In the genomic region with DNA sequence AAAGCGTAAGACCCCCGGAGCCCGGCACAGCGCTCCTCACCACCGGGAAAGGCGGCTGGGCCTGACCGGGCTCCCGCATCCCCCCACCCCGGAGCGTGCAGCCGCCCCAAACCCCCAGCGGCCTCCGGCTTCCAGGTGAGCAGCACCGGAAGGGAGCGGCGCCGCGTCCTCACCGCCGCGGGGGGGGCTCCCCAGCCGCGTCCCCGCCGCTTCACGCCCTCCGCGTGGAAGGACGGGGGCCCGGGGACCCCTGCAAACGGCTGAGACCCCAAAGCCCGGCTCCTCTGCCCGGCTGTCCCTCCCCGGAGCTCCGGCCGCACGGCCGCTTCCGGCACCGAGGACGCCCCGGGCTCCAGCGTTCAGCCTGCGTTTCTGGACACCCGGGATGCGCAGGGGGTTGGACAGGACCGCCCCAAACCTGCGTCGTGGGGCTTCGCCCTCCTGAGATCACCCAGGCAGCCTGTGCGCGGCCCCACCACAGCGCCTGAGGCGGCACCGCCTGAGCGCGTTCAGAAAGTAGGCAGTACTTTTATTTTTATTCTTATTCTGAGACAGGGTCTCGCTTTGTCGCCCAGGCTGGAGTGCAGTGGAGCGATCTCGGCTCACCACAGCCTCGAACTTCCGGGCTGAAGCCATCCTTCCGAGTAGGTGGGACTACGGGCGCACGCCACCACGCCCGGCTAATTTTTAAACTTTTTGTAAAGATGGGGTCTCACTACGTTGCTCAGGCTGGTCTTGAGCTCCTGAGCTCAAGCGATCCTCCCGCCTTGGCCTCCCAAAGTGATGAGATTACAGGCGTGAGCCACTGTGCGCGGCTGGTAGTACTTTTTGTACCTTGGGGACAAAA, we compare ENCODE assay signal across 1 cellular context.
TF ChIP-seq lines count a peak whose summit lies in the region.

No MANE protein-coding gene starts in this region.

TF ChIP-seq in HepG2, 621 proteins besides CTCF, POLR2A, EP300 and RAD21 (continued from another document and continues in another):
- TF ChIP-seq, protein P1, sequence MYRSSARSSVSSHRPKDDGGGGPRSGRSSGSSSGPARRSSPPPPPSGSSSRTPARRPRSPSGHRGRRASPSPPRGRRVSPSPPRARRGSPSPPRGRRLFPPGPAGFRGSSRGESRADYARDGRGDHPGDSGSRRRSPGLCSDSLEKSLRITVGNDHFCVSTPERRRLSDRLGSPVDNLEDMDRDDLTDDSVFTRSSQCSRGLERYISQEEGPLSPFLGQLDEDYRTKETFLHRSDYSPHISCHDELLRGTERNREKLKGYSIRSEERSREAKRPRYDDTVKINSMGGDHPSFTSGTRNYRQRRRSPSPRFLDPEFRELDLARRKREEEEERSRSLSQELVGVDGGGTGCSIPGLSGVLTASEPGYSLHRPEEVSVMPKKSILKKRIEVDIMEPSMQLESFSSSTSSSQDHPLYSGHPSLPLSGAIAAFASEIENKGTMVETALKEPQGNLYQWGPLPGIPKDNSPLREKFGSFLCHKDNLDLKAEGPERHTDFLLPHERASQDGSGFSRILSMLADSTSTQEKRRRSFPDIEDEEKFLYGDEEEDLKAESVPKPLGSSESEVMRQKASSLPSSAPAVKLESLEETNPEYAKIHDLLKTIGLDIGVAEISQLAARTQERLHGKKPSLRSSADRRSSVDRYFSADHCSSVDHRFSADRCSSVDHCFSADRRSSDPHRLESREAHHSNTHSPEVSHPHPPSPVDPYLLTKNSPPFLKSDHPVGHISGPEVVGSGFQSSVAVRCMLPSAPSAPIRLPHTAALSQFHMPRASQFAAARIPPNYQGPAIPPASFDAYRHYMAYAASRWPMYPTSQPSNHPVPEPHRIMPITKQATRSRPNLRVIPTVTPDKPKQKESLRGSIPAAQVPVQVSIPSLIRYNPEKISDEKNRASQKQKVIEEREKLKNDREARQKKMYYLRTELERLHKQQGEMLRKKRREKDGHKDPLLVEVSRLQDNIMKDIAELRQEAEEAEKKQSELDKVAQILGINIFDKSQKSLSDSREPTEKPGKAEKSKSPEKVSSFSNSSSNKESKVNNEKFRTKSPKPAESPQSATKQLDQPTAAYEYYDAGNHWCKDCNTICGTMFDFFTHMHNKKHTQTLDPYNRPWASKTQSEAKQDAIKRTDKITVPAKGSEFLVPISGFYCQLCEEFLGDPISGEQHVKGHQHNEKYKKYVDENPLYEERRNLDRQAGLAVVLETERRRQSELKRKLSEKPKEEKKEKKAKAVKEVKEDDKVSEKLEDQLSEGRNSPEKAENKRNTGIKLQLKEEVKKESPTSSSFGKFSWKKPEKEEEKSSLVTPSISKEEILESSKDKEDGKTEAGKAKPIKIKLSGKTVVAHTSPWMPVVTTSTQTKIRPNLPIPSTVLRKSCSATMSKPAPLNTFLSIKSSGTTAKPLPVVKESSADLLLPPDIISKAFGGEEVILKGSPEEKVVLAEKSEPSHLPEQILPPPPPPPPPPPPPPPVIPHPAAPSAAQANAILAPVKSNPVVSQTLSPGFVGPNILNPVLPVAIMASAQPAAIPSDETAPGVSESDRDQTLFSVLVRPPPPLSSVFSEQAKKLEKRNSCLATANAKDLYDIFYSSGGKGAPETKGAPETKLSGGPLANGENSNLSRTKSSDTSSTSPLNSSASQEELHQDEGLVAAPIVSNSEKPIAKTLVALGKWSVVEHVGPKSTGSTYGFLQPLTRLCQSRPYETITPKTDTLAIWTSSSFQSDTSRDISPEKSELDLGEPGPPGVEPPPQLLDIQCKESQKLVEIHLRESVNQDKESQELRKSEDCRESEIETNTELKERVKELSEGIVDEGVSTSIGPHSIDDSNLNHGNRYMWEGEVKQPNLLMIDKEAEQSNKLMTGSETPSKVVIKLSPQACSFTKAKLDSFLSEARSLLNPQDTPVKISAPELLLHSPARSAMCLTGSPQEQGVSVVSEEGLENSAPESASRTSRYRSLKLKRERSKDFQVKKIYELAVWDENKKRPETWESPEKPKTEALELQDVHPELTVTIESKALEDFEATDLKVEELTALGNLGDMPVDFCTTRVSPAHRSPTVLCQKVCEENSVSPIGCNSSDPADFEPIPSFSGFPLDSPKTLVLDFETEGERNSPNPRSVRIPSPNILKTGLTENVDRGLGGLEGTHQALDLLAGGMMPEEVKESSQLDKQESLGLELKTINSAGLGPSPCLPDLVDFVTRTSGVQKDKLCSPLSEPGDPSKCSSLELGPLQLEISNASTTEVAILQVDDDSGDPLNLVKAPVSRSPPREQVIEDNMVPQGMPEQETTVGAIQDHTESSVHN (CRISPR knock-in tag; IDR thresholded peaks at IDR 0.05), result no peak
- TF ChIP-seq ZFP82 (CRISPR knock-in tag; IDR thresholded peaks at IDR 0.05; ENCODE audit: borderline replicate concordance), result no peak
- no peak; the same call in 1 of the 2 replicates for TF ChIP-seq ELF3 (CRISPR knock-in tag; IDR thresholded peaks at IDR 0.05)
- no peak for TF ChIP-seq NFE2L1 (CRISPR knock-in tag; IDR thresholded peaks at IDR 0.05; ENCODE audit: borderline replicate concordance)
- TF ChIP-seq ZNF224 (CRISPR knock-in tag; IDR thresholded peaks at IDR 0.05), result 0 out of 2 replicates have a peak, but pooled peaks have one; percentile 63
- TF ChIP-seq SNAI1 (CRISPR knock-in tag; IDR thresholded peaks at IDR 0.05; ENCODE audit: borderline replicate concordance), result no peak
- TF ChIP-seq ZNF10 (CRISPR knock-in tag; IDR thresholded peaks at IDR 0.05; ENCODE audit: borderline replicate concordance, low read depth), result no peak
- no peak for TF ChIP-seq ZNF263 (CRISPR knock-in tag; IDR thresholded peaks at IDR 0.05)
- no peak for TF ChIP-seq HDAC2 (CRISPR knock-in tag; IDR thresholded peaks at IDR 0.05)
- no peak for TF ChIP-seq FOXK1 (CRISPR knock-in tag; IDR thresholded peaks at IDR 0.05; ENCODE audit: borderline replicate concordance, low read depth)
- TF ChIP-seq ESRRA (CRISPR knock-in tag; IDR thresholded peaks at IDR 0.05; ENCODE audit: low read depth), result no peak
- TF ChIP-seq ZNF720 (CRISPR knock-in tag; IDR thresholded peaks at IDR 0.05), result no peak
- TF ChIP-seq ZNF788 (CRISPR knock-in tag; IDR thresholded peaks at IDR 0.05; ENCODE audit: borderline replicate concordance), result no peak
- no peak for TF ChIP-seq TRIM24 (CRISPR knock-in tag; IDR thresholded peaks at IDR 0.05)
- no peak for TF ChIP-seq ATF1 (CRISPR knock-in tag; IDR thresholded peaks at IDR 0.05)
- TF ChIP-seq PAWR (CRISPR knock-in tag; IDR thresholded peaks at IDR 0.05; ENCODE audit: borderline replicate concordance), result no peak
- TF ChIP-seq RFX3 (CRISPR knock-in tag; IDR thresholded peaks at IDR 0.05), result no peak
- no peak for TF ChIP-seq MTA1 (CRISPR knock-in tag; IDR thresholded peaks at IDR 0.05; ENCODE audit: borderline replicate concordance)
- TF ChIP-seq HES4 (CRISPR knock-in tag; IDR thresholded peaks at IDR 0.05; ENCODE audit: borderline replicate concordance), result no peak
- TF ChIP-seq ZNF335 (CRISPR knock-in tag; IDR thresholded peaks at IDR 0.05), result no peak
- no peak for TF ChIP-seq TEAD2 (CRISPR knock-in tag; IDR thresholded peaks at IDR 0.05)
- TF ChIP-seq, protein P2, sequence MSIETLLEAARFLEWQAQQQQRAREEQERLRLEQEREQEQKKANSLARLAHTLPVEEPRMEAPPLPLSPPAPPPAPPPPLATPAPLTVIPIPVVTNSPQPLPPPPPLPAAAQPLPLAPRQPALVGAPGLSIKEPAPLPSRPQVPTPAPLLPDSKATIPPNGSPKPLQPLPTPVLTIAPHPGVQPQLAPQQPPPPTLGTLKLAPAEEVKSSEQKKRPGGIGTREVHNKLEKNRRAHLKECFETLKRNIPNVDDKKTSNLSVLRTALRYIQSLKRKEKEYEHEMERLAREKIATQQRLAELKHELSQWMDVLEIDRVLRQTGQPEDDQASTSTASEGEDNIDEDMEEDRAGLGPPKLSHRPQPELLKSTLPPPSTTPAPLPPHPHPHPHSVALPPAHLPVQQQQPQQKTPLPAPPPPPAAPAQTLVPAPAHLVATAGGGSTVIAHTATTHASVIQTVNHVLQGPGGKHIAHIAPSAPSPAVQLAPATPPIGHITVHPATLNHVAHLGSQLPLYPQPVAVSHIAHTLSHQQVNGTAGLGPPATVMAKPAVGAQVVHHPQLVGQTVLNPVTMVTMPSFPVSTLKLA (IDR thresholded peaks at IDR 0.05), result no peak
- TF ChIP-seq ZFP1 (CRISPR knock-in tag; IDR thresholded peaks at IDR 0.05), result no peak
- TF ChIP-seq, protein P3, sequence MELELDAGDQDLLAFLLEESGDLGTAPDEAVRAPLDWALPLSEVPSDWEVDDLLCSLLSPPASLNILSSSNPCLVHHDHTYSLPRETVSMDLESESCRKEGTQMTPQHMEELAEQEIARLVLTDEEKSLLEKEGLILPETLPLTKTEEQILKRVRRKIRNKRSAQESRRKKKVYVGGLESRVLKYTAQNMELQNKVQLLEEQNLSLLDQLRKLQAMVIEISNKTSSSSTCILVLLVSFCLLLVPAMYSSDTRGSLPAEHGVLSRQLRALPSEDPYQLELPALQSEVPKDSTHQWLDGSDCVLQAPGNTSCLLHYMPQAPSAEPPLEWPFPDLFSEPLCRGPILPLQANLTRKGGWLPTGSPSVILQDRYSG (CRISPR knock-in tag; IDR thresholded peaks at IDR 0.05), result no peak
- TF ChIP-seq ZNF350 (CRISPR knock-in tag; IDR thresholded peaks at IDR 0.05; ENCODE audit: borderline replicate concordance, low read depth), result no peak
- no peak for TF ChIP-seq ATM (IDR thresholded peaks at IDR 0.05; ENCODE audit: borderline replicate concordance)
- no peak for TF ChIP-seq ZNF709 (CRISPR knock-in tag; IDR thresholded peaks at IDR 0.05)
- no peak for TF ChIP-seq TBX3 (IDR thresholded peaks at IDR 0.05; ENCODE audit: borderline replicate concordance)
- no peak for TF ChIP-seq ZNF44 (CRISPR knock-in tag; IDR thresholded peaks at IDR 0.05)
- TF ChIP-seq SRSF4 (IDR thresholded peaks at IDR 0.05; ENCODE audit: low read depth, low read length, poor library complexity, severe bottlenecking), result no peak
- no peak for TF ChIP-seq PCBP2 (optimal IDR thresholded peaks at IDR 0.05; ENCODE audit: low read depth, low read length, poor library complexity, severe bottlenecking)
- no peak for TF ChIP-seq GFI1 (CRISPR knock-in tag; IDR thresholded peaks at IDR 0.05; ENCODE audit: borderline replicate concordance)
- peak; percentile 14 for TF ChIP-seq CBX1 (IDR thresholded peaks at IDR 0.05; ENCODE audit: low read depth)
- TF ChIP-seq, protein P4, sequence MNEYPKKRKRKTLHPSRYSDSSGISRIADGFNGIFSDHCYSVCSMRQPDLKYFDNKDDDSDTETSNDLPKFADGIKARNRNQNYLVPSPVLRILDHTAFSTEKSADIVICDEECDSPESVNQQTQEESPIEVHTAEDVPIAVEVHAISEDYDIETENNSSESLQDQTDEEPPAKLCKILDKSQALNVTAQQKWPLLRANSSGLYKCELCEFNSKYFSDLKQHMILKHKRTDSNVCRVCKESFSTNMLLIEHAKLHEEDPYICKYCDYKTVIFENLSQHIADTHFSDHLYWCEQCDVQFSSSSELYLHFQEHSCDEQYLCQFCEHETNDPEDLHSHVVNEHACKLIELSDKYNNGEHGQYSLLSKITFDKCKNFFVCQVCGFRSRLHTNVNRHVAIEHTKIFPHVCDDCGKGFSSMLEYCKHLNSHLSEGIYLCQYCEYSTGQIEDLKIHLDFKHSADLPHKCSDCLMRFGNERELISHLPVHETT (CRISPR knock-in tag; conservative IDR thresholded peaks at IDR 0.05), result no peak
- TF ChIP-seq ZFP36 (IDR thresholded peaks at IDR 0.05; ENCODE audit: borderline replicate concordance, low read depth, low read length, partially characterized antibody), result no peak
- TF ChIP-seq NFIB (CRISPR knock-in tag; IDR thresholded peaks at IDR 0.05; ENCODE audit: borderline replicate concordance), result no peak
- TF ChIP-seq ATF7 (IDR thresholded peaks at IDR 0.05), result no peak
- no peak for TF ChIP-seq ATF7 (CRISPR knock-in tag; IDR thresholded peaks at IDR 0.05)
- no peak for TF ChIP-seq ZNF792 (CRISPR knock-in tag; IDR thresholded peaks at IDR 0.05)
- TF ChIP-seq NFKB2 (CRISPR knock-in tag; IDR thresholded peaks at IDR 0.05; ENCODE audit: borderline replicate concordance), result no peak
- no peak for TF ChIP-seq ZNF891 (CRISPR knock-in tag; IDR thresholded peaks at IDR 0.05)
- TF ChIP-seq, protein P5, sequence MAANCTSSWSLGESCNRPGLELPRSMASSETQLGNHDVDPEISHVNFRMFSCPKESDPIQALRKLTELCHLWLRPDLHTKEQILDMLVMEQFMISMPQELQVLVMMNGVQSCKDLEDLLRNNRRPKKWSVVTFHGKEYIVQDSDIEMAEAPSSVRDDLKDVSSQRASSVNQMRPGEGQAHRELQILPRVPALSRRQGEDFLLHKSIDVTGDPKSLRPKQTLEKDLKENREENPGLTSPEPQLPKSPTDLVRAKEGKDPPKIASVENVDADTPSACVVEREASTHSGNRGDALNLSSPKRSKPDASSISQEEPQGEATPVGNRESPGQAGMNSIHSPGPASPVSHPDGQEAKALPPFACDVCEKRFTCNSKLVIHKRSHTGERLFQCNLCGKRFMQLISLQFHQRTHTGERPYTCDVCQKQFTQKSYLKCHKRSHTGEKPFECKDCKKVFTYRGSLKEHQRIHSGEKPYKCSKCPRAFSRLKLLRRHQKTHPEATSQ (CRISPR knock-in tag; IDR thresholded peaks at IDR 0.05; ENCODE audit: borderline replicate concordance), result no peak
- no peak for TF ChIP-seq ZNF564 (CRISPR knock-in tag; IDR thresholded peaks at IDR 0.05)
- no peak for TF ChIP-seq ZNF546 (CRISPR knock-in tag; conservative IDR thresholded peaks at IDR 0.05)
- TF ChIP-seq, protein P6, sequence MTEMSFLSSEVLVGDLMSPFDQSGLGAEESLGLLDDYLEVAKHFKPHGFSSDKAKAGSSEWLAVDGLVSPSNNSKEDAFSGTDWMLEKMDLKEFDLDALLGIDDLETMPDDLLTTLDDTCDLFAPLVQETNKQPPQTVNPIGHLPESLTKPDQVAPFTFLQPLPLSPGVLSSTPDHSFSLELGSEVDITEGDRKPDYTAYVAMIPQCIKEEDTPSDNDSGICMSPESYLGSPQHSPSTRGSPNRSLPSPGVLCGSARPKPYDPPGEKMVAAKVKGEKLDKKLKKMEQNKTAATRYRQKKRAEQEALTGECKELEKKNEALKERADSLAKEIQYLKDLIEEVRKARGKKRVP (CRISPR knock-in tag; IDR thresholded peaks at IDR 0.05), result no peak
- TF ChIP-seq, protein P7, sequence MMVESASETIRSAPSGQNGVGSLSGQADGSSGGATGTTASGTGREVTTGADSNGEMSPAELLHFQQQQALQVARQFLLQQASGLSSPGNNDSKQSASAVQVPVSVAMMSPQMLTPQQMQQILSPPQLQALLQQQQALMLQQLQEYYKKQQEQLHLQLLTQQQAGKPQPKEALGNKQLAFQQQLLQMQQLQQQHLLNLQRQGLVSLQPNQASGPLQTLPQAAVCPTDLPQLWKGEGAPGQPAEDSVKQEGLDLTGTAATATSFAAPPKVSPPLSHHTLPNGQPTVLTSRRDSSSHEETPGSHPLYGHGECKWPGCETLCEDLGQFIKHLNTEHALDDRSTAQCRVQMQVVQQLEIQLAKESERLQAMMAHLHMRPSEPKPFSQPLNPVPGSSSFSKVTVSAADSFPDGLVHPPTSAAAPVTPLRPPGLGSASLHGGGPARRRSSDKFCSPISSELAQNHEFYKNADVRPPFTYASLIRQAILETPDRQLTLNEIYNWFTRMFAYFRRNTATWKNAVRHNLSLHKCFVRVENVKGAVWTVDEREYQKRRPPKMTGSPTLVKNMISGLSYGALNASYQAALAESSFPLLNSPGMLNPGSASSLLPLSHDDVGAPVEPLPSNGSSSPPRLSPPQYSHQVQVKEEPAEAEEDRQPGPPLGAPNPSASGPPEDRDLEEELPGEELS (CRISPR knock-in tag; IDR thresholded peaks at IDR 0.05), result no peak
- peak; percentile 32 for TF ChIP-seq HNRNPK (IDR thresholded peaks at IDR 0.05; ENCODE audit: low read depth, low read length, poor library complexity, severe bottlenecking)
- no peak for TF ChIP-seq BRD4 (CRISPR knock-in tag; IDR thresholded peaks at IDR 0.05)
- TF ChIP-seq MXD4 (CRISPR knock-in tag; IDR thresholded peaks at IDR 0.05), result no peak
- no peak for TF ChIP-seq TEAD3 (CRISPR knock-in tag; optimal IDR thresholded peaks at IDR 0.05; ENCODE audit: borderline replicate concordance)
- TF ChIP-seq IKZF1 (IDR thresholded peaks at IDR 0.05), result no peak
- no peak for TF ChIP-seq KMT2B (CRISPR knock-in tag; IDR thresholded peaks at IDR 0.05)
- TF ChIP-seq ZNF816 (CRISPR knock-in tag; IDR thresholded peaks at IDR 0.05; ENCODE audit: borderline replicate concordance), result no peak
- TF ChIP-seq ZNF282 (IDR thresholded peaks at IDR 0.05; ENCODE audit: partially characterized antibody), result no peak
